11 cellular contexts compared by ENCODE assay signal in genomic region chr2:66494708-66495107, GRCh38. TPM values are rescaled to one million over a fixed set of nuclear protein-coding genes. Genes with fewer than 3 reads are reported as not detected.
DNase-seq lines count a peak whose midpoint lies in the region; ATAC-seq and TF ChIP-seq lines count a peak whose summit lies in the region.
"Had no signal": no experiment of that assay in that cellular context is flagged by ENCODE, and none has a peak within 500 bp of the region (broad histone marks: within the 10 kb centered on the region; RNA-seq: fewer than 3 reads in every experiment).

No MANE protein-coding gene starts in this region.

- H3K4me1 ChIP-seq in gastroesophageal sphincter (peaks cover 37 to 100% (median 47%) of the 10 kb centered on the region in 3 donors), rectal smooth muscle tissue (ENCODE audit: control insufficient read depth, insufficient read depth, low read length) (peaks cover 67% of the 10 kb centered on the region)

- no peaks in the 10 kb centered on the region for H3K9me3 ChIP-seq in gastroesophageal sphincter

- no peak for TF ChIP-seq POLR2A in gastroesophageal sphincter (IDR thresholded peaks at IDR 0.05)

- peak; percentile 51 for ATAC-seq in gastroesophageal sphincter
- no peak for ATAC-seq in GM21390 (IDR thresholded peaks at IDR 0.05; ENCODE audit: unreplicated experiment)
- ATAC-seq: SK-N-SH treated with all-trans-retinoic acid at 6 μM for 48 hours had no signal

- WGBS in gastroesophageal sphincter (ENCODE audit: low coverage in 1 of 2), 2 donors, result 31 to 58% methylated on average over 3 to 6 of the region's 6 CpGs

- TF ChIP-seq EP300 in gastroesophageal sphincter (IDR thresholded peaks at IDR 0.05), result no peak

- no peak for TF ChIP-seq CTCF in gastroesophageal sphincter (IDR thresholded peaks at IDR 0.05)

- H3K9ac ChIP-seq in rectal smooth muscle tissue (ENCODE audit: low read length), result no peak overlapping the region

- peak overlapping the region; percentile 44 to 65 (median 54) for H3K27ac ChIP-seq in gastroesophageal sphincter
- peak overlapping the region; percentile 27 for H3K27ac ChIP-seq in rectal smooth muscle tissue (ENCODE audit: low read depth, low read length)

- H3K27me3 ChIP-seq in gastroesophageal sphincter (no peaks in the 10 kb centered on the region), rectal smooth muscle tissue (ENCODE audit: control insufficient read depth, insufficient read depth, low read length) (no peaks in the 10 kb centered on the region)

- no peak overlapping the region for H3K4me3 ChIP-seq in gastroesophageal sphincter
- no peak overlapping the region for H3K4me3 ChIP-seq in rectal smooth muscle tissue (ENCODE audit: low read length)

- DNase-seq in GF-D8 (lab: John Stamatoyannopoulos, UW), result peak; percentile 30
- peak; percentile 83 for DNase-seq in SKM-1 treated with dmso at 0.1 percent for 144 hours (lab: John Stamatoyannopoulos, UW; ENCODE audit: unreplicated experiment)
- DNase-seq in SHP77 treated with DMSO at 0.1 percent for 48 hours (lab: John Stamatoyannopoulos, UW), result no peak
- DNase-seq in NCI-H1092 (lab: John Stamatoyannopoulos, UW), result no peak
- DNase-seq in activated CD4-positive, alpha-beta T cell treated with anti-CD3 and anti-CD28 coated beads, Interleukin-2, amount 50 U/mL, for 1 hour, result no peak
- DNase-seq: mesendoderm, NCI-H146 had no signal

- H3K36me3 ChIP-seq in gastroesophageal sphincter (peaks cover 0 to 14% of the 10 kb centered on the region in 2 donors), rectal smooth muscle tissue (ENCODE audit: control insufficient read depth, insufficient read depth, low read length) (no peaks in the 10 kb centered on the region)

RNA-seq across cellular contexts. Expression of gene MEIS1, which starts 59.8 kb away (rescaled TPM):
- 100 to 1,000 TPM; 114 to 305 (median 181) TPM for total RNA-seq in gastroesophageal sphincter

Comparison
In these comparisons a context has a peak if more than half of its experiments do, and no peak if none do; other contexts are left out.
1. DNase-seq: peak in GF-D8 (single experiment) and SKM-1 treated with dmso at 0.1 percent for 144 hours (single experiment); none in SHP77 treated with DMSO at 0.1 percent for 48 hours (single experiment), NCI-H1092 (single experiment) and activated CD4-positive, alpha-beta T cell treated with anti-CD3 and anti-CD28 coated beads, Interleukin-2, amount 50 U/mL, for 1 hour (single experiment).